ENCODE assay signal across 10 cellular contexts in genomic region chr11:130478204-130478701, GRCh38. TPM values are rescaled to one million over a fixed set of nuclear protein-coding genes. Genes with fewer than 3 reads are reported as not detected.
DNase-seq lines count a peak whose midpoint lies in the region; ATAC-seq and TF ChIP-seq lines count a peak whose summit lies in the region.
"Had no signal": no experiment of that assay in that cellular context is flagged by ENCODE, and none has a peak within 500 bp of the region (broad histone marks: within the 10 kb centered on the region; RNA-seq: fewer than 3 reads in every experiment).

No MANE protein-coding gene starts in this region.

- no TSS peak for BruUV-seq in Calu3 (replicated peaks; lab: Mats Ljungman, UMichigan)

- intact Hi-C loops in Calu3 (cut with micrococcal nuclease; ENCODE audit: unreplicated experiment) (no loop called here), psoas muscle (cut with DNase I) (no loop called here)

- peaks cover 22% of the 10 kb centered on the region for H3K4me1 ChIP-seq in SJCRH30
- peaks cover 17% of the 10 kb centered on the region for H3K4me1 ChIP-seq in psoas muscle

- ATAC-seq in psoas muscle, result peak; percentile 61 to 85 (median 82)
- no peak for ATAC-seq in stimulated activated naive CD8-positive, alpha-beta T cell treated with anti-CD3 and anti-CD28 coated beads, Interleukin-15, Interleukin-2, amounts not matched to agents 100 U/mL and 50 U/mL, for 24 hours

- H3K4me1 Mint-ChIP-seq in Calu3 (ENCODE audit: low read depth, unreplicated experiment), result no peaks in the 10 kb centered on the region
- H3K4me1 Mint-ChIP-seq in activated naive CD4-positive, alpha-beta T cell treated with anti-CD3 and anti-CD28 coated beads, Interleukin-2, amount 10 ng/mL, durations not matched to agents 7 days and 5 days, result no peaks in the 10 kb centered on the region

- H3K27ac ChIP-seq in SJCRH30, result peak overlapping the region; percentile 89
- H3K27ac ChIP-seq in psoas muscle, result peak overlapping the region; percentile 58
- H3K27ac ChIP-seq: epithelial cell of prostate had no signal

- no peaks in the 10 kb centered on the region for H3K9me3 Mint-ChIP-seq in Calu3 (ENCODE audit: low read depth, unreplicated experiment)
- H3K9me3 Mint-ChIP-seq in activated naive CD4-positive, alpha-beta T cell treated with anti-CD3 and anti-CD28 coated beads, Interleukin-2, amount 10 ng/mL, durations not matched to agents 7 days and 5 days, result no peaks in the 10 kb centered on the region

- TF ChIP-seq CTCF in Calu3 (IDR thresholded peaks at IDR 0.05; ENCODE audit: unreplicated experiment) (no peak), psoas muscle (IDR thresholded peaks at IDR 0.05) (no peak)

- H3K4me3 Mint-ChIP-seq in Calu3 (ENCODE audit: low read depth, unreplicated experiment), result no peak overlapping the region
- H3K4me3 Mint-ChIP-seq in activated naive CD4-positive, alpha-beta T cell treated with anti-CD3 and anti-CD28 coated beads, Interleukin-2, amount 10 ng/mL, durations not matched to agents 7 days and 5 days, result no peak overlapping the region

- H3K4me3 ChIP-seq in SJCRH30 (peak overlapping the region; percentile 26), psoas muscle (no peak overlapping the region)

- 22 to 38% (median 25%) methylated on average over 10 of the region's 10 CpGs for WGBS in psoas muscle, 3 donors

- peaks cover 4% of the 10 kb centered on the region for H3K36me3 Mint-ChIP-seq in Calu3 (ENCODE audit: insufficient read depth, unreplicated experiment)
- no peaks in the 10 kb centered on the region for H3K36me3 Mint-ChIP-seq in activated naive CD4-positive, alpha-beta T cell treated with anti-CD3 and anti-CD28 coated beads, Interleukin-2, amount 10 ng/mL, durations not matched to agents 7 days and 5 days

- DNase-seq in Calu3 (peak; percentile 32), SJCRH30 (peak; percentile 79 to 80), fibroblast of the conjunctiva (ENCODE audit: low read depth) (peak; percentile 89), psoas muscle (peak; percentile 85 to 87), NCI-H146 treated with DMSO at 0.1 percent for 48 hours (lab: John Stamatoyannopoulos, UW; ENCODE audit: unreplicated experiment) (no peak), GF-D8 (lab: John Stamatoyannopoulos, UW) (no peak)
- DNase-seq in activated naive CD4-positive, alpha-beta T cell treated with anti-CD3 and anti-CD28 coated beads, Interleukin-2, amount 10 ng/mL, durations not matched to agents 7 days and 5 days, result no peak
- DNase-seq in stimulated activated naive CD8-positive, alpha-beta T cell treated with anti-CD3 and anti-CD28 coated beads, Interleukin-15, Interleukin-2, amounts not matched to agents 100 U/mL and 50 U/mL, for 24 hours, result no peak

- H3K27me3 ChIP-seq in SJCRH30 (no peaks in the 10 kb centered on the region), psoas muscle (ENCODE audit: insufficient read depth in 3 of 3, low read length in 2 of 3) (no peaks in the 10 kb centered on the region)

- H3K27me3 Mint-ChIP-seq in Calu3 (ENCODE audit: unreplicated experiment), result no peaks in the 10 kb centered on the region
- peaks cover 4% of the 10 kb centered on the region for H3K27me3 Mint-ChIP-seq in activated naive CD4-positive, alpha-beta T cell treated with anti-CD3 and anti-CD28 coated beads, Interleukin-2, amount 10 ng/mL, durations not matched to agents 7 days and 5 days

- no peaks in the 10 kb centered on the region for H3K9me3 ChIP-seq in SJCRH30 (replicated peaks)
- H3K9me3 ChIP-seq in psoas muscle, result no peaks in the 10 kb centered on the region

- CTCF ChIA-PET in Calu3 (lab: Charles Lee), result no interaction called here
- CTCF ChIA-PET in activated naive CD4-positive, alpha-beta T cell treated with anti-CD3 and anti-CD28 coated beads, Interleukin-2, amount 10 ng/mL, durations not matched to agents 7 days and 5 days (lab: Charles Lee), result no interaction called here

- no peak overlapping the region for H3K27ac Mint-ChIP-seq in Calu3 (ENCODE audit: unreplicated experiment)
- no peak overlapping the region for H3K27ac Mint-ChIP-seq in activated naive CD4-positive, alpha-beta T cell treated with anti-CD3 and anti-CD28 coated beads, Interleukin-2, amount 10 ng/mL, durations not matched to agents 7 days and 5 days

- H3K36me3 ChIP-seq in SJCRH30, result no peaks in the 10 kb centered on the region
- H3K36me3 ChIP-seq in psoas muscle (ENCODE audit: insufficient read depth in 1 of 2, low read depth in 1 of 2), result peaks cover 0 to 5% of the 10 kb centered on the region in 2 donors

RNA-seq across cellular contexts. Expression of gene ADAMTS15, which starts 29.8 kb away (rescaled TPM):
- total RNA-seq in Calu3 (2022), result 0.47 and 0.83 TPM in 2 replicates
- 6.9 and 7.9 TPM in 2 replicates for total RNA-seq in SJCRH30 (2014; rRNA removed; shearing (Covaris generic))
- 1 to 10 TPM; 1.5 to 2.2 (median 1.8) TPM for total RNA-seq in psoas muscle
- 1 to 10 TPM in 1 of 3 donors, under 1 TPM in 2; 0.66 to 3.1 (median 0.79) TPM for polyA plus RNA-seq in psoas muscle

RNA-seq across cellular contexts. Expression of gene ADAMTS8, which starts 49.8 kb away (rescaled TPM):
- total RNA-seq in Calu3 (2022) (not detected in 2 replicates), psoas muscle (1 to 10 TPM in 1 of 4 donors, under 1 TPM in 2, not detected in 1; 0.14 to 1.2 (median 0.79) TPM)
- 0.05 TPM in 1 of 2 replicates, not detected in the other for total RNA-seq in SJCRH30 (2014; rRNA removed; shearing (Covaris generic))
- under 1 TPM; 0.12 to 0.42 (median 0.23) TPM for polyA plus RNA-seq in psoas muscle
- total RNA-seq: T-helper 2 cell treated with Interferon-gamma antibody and Interleukin-4, amounts not matched to agents 100 ng/mL and 5 ng/mL, for 36 hours had no signal

Comparison
In these comparisons a context has a peak if more than half of its experiments do, and no peak if none do; other contexts are left out.
1. DNase-seq: peak in Calu3 (single experiment), SJCRH30 (2 of 2), fibroblast of the conjunctiva (single experiment) and psoas muscle (2 of 2); none in NCI-H146 treated with DMSO at 0.1 percent for 48 hours (single experiment), GF-D8 (single experiment), activated naive CD4-positive, alpha-beta T cell treated with anti-CD3 and anti-CD28 coated beads, Interleukin-2, amount 10 ng/mL, durations not matched to agents 7 days and 5 days (single experiment) and stimulated activated naive CD8-positive, alpha-beta T cell treated with anti-CD3 and anti-CD28 coated beads, Interleukin-15, Interleukin-2, amounts not matched to agents 100 U/mL and 50 U/mL, for 24 hours (single experiment).